ENCODE assay signal across 1 cellular context in the genomic region with DNA sequence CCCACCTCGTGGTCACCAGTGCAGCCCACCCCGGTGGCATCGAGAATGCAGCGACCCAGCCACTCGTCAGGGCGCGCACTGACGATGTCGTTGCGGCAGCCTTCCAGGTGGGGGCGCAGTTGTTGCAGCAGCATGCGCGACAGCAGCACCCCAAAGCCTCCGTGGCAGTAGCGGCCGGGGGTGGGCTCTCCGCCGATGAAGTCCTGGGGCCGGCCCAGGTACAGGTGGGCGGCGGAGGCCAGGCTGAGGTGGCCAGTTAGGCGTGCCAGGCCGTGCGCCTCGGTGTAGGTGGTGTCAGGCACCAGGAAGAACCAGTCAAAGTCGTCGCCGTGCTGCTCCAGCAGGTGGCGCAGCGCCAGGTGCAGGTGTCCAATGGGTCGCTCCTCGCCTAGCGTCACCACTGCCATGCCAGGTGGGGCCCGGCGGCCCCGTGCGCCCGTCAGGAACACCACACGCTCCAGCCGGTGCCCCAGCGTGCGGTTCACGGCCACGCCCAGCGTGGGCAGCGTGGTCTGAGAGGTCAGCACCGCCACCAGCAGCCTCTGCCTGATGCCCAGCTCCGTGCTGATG.
TF ChIP-seq lines count a peak whose summit lies in the region.

No MANE protein-coding gene starts in this region.

TF ChIP-seq in WTC11, 78 proteins besides CTCF, POLR2A, EP300 and RAD21 (continued from another document):
- TF ChIP-seq, protein P1, sequence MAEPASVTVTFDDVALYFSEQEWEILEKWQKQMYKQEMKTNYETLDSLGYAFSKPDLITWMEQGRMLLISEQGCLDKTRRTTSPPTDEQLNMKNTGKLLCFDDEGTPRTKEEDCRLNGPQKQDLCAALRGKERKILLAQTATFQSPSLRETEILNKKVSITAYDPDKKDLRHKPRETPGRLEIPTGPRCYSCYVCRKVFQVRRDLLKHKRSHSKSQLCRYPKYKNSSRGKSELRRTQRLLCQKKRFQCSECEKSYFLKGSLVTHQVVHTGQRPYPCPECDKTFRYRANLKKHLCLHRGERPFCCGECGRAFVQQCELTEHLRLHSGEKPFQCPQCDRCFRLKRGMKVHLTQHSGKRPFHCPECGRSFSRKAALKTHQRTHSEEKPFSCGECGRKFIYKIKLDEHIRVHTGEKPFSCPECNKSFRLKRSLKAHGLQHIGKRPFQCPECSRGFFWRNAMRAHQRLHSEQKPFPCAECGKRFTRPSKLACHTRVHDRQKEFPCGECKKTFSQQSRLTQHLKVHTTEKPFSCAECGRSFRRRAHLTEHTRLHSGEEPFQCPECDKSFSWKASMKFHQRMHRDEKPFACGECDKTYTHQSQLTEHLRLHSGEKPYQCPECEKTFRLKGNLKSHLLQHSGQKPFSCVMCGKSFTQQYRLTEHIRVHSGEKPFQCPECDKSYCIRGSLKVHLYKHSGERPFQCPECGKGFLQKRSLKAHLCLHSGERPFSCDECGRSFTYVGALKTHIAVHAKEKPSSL (CRISPR knock-in tag; conservative IDR thresholded peaks at IDR 0.05), result no peak
- TF ChIP-seq, protein P2, sequence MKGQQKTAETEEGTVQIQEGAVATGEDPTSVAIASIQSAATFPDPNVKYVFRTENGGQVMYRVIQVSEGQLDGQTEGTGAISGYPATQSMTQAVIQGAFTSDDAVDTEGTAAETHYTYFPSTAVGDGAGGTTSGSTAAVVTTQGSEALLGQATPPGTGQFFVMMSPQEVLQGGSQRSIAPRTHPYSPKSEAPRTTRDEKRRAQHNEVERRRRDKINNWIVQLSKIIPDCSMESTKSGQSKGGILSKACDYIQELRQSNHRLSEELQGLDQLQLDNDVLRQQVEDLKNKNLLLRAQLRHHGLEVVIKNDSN (CRISPR knock-in tag; IDR thresholded peaks at IDR 0.05), result no peak; the same call in 1 of the 2 replicates
- TF ChIP-seq, protein P3, sequence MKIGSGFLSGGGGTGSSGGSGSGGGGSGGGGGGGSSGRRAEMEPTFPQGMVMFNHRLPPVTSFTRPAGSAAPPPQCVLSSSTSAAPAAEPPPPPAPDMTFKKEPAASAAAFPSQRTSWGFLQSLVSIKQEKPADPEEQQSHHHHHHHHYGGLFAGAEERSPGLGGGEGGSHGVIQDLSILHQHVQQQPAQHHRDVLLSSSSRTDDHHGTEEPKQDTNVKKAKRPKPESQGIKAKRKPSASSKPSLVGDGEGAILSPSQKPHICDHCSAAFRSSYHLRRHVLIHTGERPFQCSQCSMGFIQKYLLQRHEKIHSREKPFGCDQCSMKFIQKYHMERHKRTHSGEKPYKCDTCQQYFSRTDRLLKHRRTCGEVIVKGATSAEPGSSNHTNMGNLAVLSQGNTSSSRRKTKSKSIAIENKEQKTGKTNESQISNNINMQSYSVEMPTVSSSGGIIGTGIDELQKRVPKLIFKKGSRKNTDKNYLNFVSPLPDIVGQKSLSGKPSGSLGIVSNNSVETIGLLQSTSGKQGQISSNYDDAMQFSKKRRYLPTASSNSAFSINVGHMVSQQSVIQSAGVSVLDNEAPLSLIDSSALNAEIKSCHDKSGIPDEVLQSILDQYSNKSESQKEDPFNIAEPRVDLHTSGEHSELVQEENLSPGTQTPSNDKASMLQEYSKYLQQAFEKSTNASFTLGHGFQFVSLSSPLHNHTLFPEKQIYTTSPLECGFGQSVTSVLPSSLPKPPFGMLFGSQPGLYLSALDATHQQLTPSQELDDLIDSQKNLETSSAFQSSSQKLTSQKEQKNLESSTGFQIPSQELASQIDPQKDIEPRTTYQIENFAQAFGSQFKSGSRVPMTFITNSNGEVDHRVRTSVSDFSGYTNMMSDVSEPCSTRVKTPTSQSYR (CRISPR knock-in tag; IDR thresholded peaks at IDR 0.05), result no peak
- TF ChIP-seq ZNF121 (CRISPR knock-in tag; IDR thresholded peaks at IDR 0.05) (peak; percentile 35; the same call in 1 of the 2 replicates), MYBL2 (CRISPR knock-in tag; IDR thresholded peaks at IDR 0.05) (no peak), ZNF219 (CRISPR knock-in tag; IDR thresholded peaks at IDR 0.05; ENCODE audit: borderline replicate concordance) (no peak), SMAD4 (CRISPR knock-in tag; IDR thresholded peaks at IDR 0.05) (no peak), ZNF396 (CRISPR knock-in tag; IDR thresholded peaks at IDR 0.05; ENCODE audit: borderline replicate concordance) (no peak), ZNF232 (CRISPR knock-in tag; IDR thresholded peaks at IDR 0.05) (no peak), GTF2I (CRISPR knock-in tag; conservative IDR thresholded peaks at IDR 0.05) (no peak), ZNF263 (CRISPR knock-in tag; IDR thresholded peaks at IDR 0.05; ENCODE audit: low read depth) (no peak), SP1 (CRISPR knock-in tag; conservative IDR thresholded peaks at IDR 0.05) (peak; percentile 56), CREB1 (CRISPR knock-in tag; IDR thresholded peaks at IDR 0.05) (no peak), TCF7 (CRISPR knock-in tag; IDR thresholded peaks at IDR 0.05; ENCODE audit: low read depth) (no peak), KAT7 (CRISPR knock-in tag; IDR thresholded peaks at IDR 0.05; ENCODE audit: borderline replicate concordance) (0 out of 2 replicates have a peak, but pooled peaks have one; percentile 51), NFYB (CRISPR knock-in tag; conservative IDR thresholded peaks at IDR 0.05; ENCODE audit: low read depth) (no peak), FOXK1 (CRISPR knock-in tag; IDR thresholded peaks at IDR 0.05) (peak; percentile 83), ZNF423 (CRISPR knock-in tag; IDR thresholded peaks at IDR 0.05) (no peak), FOXJ3 (CRISPR knock-in tag; IDR thresholded peaks at IDR 0.05; ENCODE audit: borderline replicate concordance) (no peak), NR3C1 (CRISPR knock-in tag; conservative IDR thresholded peaks at IDR 0.05; ENCODE audit: low read depth) (no peak), ZBTB21 (CRISPR knock-in tag; IDR thresholded peaks at IDR 0.05; ENCODE audit: borderline replicate concordance) (no peak), HMGA2 (CRISPR knock-in tag; IDR thresholded peaks at IDR 0.05) (no peak), PRRX2 (CRISPR knock-in tag; IDR thresholded peaks at IDR 0.05) (no peak), MXD4 (CRISPR knock-in tag; IDR thresholded peaks at IDR 0.05; ENCODE audit: borderline replicate concordance) (no peak), ELF4 (CRISPR knock-in tag; IDR thresholded peaks at IDR 0.05; ENCODE audit: low read depth) (no peak), RELA (CRISPR knock-in tag; IDR thresholded peaks at IDR 0.05; ENCODE audit: borderline replicate concordance) (no peak; the same call in 1 of the 2 replicates), NR2C2 (CRISPR knock-in tag; IDR thresholded peaks at IDR 0.05) (no peak), GABPB1 (CRISPR knock-in tag; IDR thresholded peaks at IDR 0.05) (peak; percentile 75), JAZF1 (CRISPR knock-in tag; IDR thresholded peaks at IDR 0.05) (no peak)
- TF ChIP-seq, protein P4, sequence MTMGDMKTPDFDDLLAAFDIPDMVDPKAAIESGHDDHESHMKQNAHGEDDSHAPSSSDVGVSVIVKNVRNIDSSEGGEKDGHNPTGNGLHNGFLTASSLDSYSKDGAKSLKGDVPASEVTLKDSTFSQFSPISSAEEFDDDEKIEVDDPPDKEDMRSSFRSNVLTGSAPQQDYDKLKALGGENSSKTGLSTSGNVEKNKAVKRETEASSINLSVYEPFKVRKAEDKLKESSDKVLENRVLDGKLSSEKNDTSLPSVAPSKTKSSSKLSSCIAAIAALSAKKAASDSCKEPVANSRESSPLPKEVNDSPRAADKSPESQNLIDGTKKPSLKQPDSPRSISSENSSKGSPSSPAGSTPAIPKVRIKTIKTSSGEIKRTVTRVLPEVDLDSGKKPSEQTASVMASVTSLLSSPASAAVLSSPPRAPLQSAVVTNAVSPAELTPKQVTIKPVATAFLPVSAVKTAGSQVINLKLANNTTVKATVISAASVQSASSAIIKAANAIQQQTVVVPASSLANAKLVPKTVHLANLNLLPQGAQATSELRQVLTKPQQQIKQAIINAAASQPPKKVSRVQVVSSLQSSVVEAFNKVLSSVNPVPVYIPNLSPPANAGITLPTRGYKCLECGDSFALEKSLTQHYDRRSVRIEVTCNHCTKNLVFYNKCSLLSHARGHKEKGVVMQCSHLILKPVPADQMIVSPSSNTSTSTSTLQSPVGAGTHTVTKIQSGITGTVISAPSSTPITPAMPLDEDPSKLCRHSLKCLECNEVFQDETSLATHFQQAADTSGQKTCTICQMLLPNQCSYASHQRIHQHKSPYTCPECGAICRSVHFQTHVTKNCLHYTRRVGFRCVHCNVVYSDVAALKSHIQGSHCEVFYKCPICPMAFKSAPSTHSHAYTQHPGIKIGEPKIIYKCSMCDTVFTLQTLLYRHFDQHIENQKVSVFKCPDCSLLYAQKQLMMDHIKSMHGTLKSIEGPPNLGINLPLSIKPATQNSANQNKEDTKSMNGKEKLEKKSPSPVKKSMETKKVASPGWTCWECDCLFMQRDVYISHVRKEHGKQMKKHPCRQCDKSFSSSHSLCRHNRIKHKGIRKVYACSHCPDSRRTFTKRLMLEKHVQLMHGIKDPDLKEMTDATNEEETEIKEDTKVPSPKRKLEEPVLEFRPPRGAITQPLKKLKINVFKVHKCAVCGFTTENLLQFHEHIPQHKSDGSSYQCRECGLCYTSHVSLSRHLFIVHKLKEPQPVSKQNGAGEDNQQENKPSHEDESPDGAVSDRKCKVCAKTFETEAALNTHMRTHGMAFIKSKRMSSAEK (CRISPR knock-in tag; IDR thresholded peaks at IDR 0.05; ENCODE audit: borderline replicate concordance), result no peak
- TF ChIP-seq, protein P5, sequence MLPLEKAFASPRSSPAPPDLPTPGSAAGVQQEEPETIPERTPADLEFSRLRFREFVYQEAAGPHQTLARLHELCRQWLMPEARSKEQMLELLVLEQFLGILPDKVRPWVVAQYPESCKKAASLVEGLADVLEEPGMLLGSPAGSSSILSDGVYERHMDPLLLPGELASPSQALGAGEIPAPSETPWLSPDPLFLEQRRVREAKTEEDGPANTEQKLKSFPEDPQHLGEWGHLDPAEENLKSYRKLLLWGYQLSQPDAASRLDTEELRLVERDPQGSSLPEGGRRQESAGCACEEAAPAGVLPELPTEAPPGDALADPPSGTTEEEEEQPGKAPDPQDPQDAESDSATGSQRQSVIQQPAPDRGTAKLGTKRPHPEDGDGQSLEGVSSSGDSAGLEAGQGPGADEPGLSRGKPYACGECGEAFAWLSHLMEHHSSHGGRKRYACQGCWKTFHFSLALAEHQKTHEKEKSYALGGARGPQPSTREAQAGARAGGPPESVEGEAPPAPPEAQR (CRISPR knock-in tag; IDR thresholded peaks at IDR 0.05), result no peak
- TF ChIP-seq, protein P6, sequence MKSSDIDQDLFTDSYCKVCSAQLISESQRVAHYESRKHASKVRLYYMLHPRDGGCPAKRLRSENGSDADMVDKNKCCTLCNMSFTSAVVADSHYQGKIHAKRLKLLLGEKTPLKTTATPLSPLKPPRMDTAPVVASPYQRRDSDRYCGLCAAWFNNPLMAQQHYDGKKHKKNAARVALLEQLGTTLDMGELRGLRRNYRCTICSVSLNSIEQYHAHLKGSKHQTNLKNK (CRISPR knock-in tag; IDR thresholded peaks at IDR 0.05), result no peak
- TF ChIP-seq, protein P7, sequence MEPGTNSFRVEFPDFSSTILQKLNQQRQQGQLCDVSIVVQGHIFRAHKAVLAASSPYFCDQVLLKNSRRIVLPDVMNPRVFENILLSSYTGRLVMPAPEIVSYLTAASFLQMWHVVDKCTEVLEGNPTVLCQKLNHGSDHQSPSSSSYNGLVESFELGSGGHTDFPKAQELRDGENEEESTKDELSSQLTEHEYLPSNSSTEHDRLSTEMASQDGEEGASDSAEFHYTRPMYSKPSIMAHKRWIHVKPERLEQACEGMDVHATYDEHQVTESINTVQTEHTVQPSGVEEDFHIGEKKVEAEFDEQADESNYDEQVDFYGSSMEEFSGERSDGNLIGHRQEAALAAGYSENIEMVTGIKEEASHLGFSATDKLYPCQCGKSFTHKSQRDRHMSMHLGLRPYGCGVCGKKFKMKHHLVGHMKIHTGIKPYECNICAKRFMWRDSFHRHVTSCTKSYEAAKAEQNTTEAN (CRISPR knock-in tag; IDR thresholded peaks at IDR 0.05), result peak; percentile 89
- TF ChIP-seq, protein P8, sequence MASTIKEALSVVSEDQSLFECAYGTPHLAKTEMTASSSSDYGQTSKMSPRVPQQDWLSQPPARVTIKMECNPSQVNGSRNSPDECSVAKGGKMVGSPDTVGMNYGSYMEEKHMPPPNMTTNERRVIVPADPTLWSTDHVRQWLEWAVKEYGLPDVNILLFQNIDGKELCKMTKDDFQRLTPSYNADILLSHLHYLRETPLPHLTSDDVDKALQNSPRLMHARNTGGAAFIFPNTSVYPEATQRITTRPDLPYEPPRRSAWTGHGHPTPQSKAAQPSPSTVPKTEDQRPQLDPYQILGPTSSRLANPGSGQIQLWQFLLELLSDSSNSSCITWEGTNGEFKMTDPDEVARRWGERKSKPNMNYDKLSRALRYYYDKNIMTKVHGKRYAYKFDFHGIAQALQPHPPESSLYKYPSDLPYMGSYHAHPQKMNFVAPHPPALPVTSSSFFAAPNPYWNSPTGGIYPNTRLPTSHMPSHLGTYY (CRISPR knock-in tag; IDR thresholded peaks at IDR 0.05), result no peak
- TF ChIP-seq, protein P9, sequence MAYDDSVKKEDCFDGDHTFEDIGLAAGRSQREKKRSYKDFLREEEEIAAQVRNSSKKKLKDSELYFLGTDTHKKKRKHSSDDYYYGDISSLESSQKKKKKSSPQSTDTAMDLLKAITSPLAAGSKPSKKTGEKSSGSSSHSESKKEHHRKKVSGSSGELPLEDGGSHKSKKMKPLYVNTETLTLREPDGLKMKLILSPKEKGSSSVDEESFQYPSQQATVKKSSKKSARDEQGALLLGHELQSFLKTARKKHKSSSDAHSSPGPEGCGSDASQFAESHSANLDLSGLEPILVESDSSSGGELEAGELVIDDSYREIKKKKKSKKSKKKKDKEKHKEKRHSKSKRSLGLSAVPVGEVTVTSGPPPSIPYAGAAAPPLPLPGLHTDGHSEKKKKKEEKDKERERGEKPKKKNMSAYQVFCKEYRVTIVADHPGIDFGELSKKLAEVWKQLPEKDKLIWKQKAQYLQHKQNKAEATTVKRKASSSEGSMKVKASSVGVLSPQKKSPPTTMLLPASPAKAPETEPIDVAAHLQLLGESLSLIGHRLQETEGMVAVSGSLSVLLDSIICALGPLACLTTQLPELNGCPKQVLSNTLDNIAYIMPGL (CRISPR knock-in tag; IDR thresholded peaks at IDR 0.05), result peak; percentile 99
- TF ChIP-seq, protein P10, sequence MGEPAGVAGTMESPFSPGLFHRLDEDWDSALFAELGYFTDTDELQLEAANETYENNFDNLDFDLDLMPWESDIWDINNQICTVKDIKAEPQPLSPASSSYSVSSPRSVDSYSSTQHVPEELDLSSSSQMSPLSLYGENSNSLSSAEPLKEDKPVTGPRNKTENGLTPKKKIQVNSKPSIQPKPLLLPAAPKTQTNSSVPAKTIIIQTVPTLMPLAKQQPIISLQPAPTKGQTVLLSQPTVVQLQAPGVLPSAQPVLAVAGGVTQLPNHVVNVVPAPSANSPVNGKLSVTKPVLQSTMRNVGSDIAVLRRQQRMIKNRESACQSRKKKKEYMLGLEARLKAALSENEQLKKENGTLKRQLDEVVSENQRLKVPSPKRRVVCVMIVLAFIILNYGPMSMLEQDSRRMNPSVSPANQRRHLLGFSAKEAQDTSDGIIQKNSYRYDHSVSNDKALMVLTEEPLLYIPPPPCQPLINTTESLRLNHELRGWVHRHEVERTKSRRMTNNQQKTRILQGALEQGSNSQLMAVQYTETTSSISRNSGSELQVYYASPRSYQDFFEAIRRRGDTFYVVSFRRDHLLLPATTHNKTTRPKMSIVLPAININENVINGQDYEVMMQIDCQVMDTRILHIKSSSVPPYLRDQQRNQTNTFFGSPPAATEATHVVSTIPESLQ (CRISPR knock-in tag; IDR thresholded peaks at IDR 0.05), result no peak
